ENCODE assay signal across 23 cellular contexts in genomic region chr7:38942431-38943051, GRCh38. TPM values are rescaled to one million over a fixed set of nuclear protein-coding genes. Genes with fewer than 3 reads are reported as not detected.
"Had no signal": no experiment of that assay in that cellular context is flagged by ENCODE, and none has a peak within 500 bp of the region (broad histone marks: within the 10 kb centered on the region; RNA-seq: fewer than 3 reads in every experiment).

No MANE protein-coding gene starts in this region.

- H3K9me3 ChIP-seq: neutrophil, sigmoid colon, stomach, thyroid gland, upper lobe of left lung, uterus had no signal

- H3K36me3 ChIP-seq: neutrophil, sigmoid colon, stomach, thyroid gland, upper lobe of left lung, uterus had no signal

- ATAC-seq: left colon; naive thymus-derived CD8-positive, alpha-beta T cell had no signal

- H3K27ac ChIP-seq: hepatocyte, neutrophil, sigmoid colon, stomach, thyroid gland, upper lobe of left lung, uterus had no signal

- H3K4me1 ChIP-seq: stomach, thyroid gland, upper lobe of left lung, uterus had no signal

- FAIRE-seq: colon, small intestine had no signal

- H3K4me3 ChIP-seq: hepatocyte, sigmoid colon, stomach, thyroid gland, upper lobe of left lung, uterus had no signal

- DNase-seq: effector CD4-positive, alpha-beta T cell; endodermal cell; foreskin melanocyte; head of caudate nucleus; left colon; mammary epithelial cell; naive thymus-derived CD8-positive, alpha-beta T cell; posterior cingulate gyrus; sigmoid colon; small intestine; stimulated activated CD4-positive, alpha-beta T cell treated with anti-CD3 and anti-CD28 coated beads, Interleukin-12 subunit alpha, Interleukin-12 subunit beta, amount 100 ng/mL, for 4 hours; stimulated activated naive CD4-positive, alpha-beta T cell; stomach; thyroid gland; upper lobe of left lung; uterus had no signal

- H3K27me3 ChIP-seq: hepatocyte, neutrophil, sigmoid colon, stomach, thyroid gland, upper lobe of left lung, uterus had no signal

RNA-seq across cellular contexts. Expression of gene POU6F2, which starts 35.2 kb away (rescaled TPM):
- total RNA-seq: dermis microvascular lymphatic vessel endothelial cell; left colon; mononuclear cell; naive thymus-derived CD8-positive, alpha-beta T cell; osteoblast; pulmonary artery endothelial cell; sigmoid colon had no signal
